Comparison of ENCODE assay signal across 25 cellular contexts in genomic region chr5:95704150-95704549, GRCh38. TPM values are rescaled to one million over a fixed set of nuclear protein-coding genes. Genes with fewer than 3 reads are reported as not detected.
DNase-seq lines count a peak whose midpoint lies in the region; ATAC-seq and TF ChIP-seq lines count a peak whose summit lies in the region.
"Had no signal": no experiment of that assay in that cellular context is flagged by ENCODE, and none has a peak within 500 bp of the region (broad histone marks: within the 10 kb centered on the region; RNA-seq: fewer than 3 reads in every experiment).

No MANE protein-coding gene starts in this region.

- no peak for TF ChIP-seq CTCF in choroid plexus epithelial cell (conservative IDR thresholded peaks at IDR 0.05; ENCODE audit: low read depth, low read length)
- no peak for TF ChIP-seq CTCF in osteocyte (IDR thresholded peaks at IDR 0.05)
- TF ChIP-seq CTCF in GM10266 (IDR thresholded peaks at IDR 0.05; ENCODE audit: control insufficient read depth, insufficient read depth, low read depth, missing control alignments): no peak

- H3K4me3 ChIP-seq in choroid plexus epithelial cell (ENCODE audit: low read depth, low read length): no peak overlapping the region
- H3K4me3 ChIP-seq: BLaER1 treated with 17β-estradiol and CSF1 and Interleukin-3, amounts not matched to agents 10 nM and 100 nM; GM23338; HAP-1; PC-9; SJSA1 had no signal

- H3K4me1 Mint-ChIP-seq in osteocyte (ENCODE audit: unreplicated experiment): peaks cover 38% of the 10 kb centered on the region
- H3K4me1 Mint-ChIP-seq: GM23338 had no signal

- no peaks in the 10 kb centered on the region for H3K9me3 Mint-ChIP-seq in osteocyte (ENCODE audit: unreplicated experiment)
- H3K9me3 Mint-ChIP-seq: CD4-positive, alpha-beta T cell; GM23338 had no signal

- peak overlapping the region; percentile 55 for H3K27ac Mint-ChIP-seq in osteocyte (ENCODE audit: unreplicated experiment)
- H3K27ac Mint-ChIP-seq: CD4-positive, alpha-beta T cell; GM23338 had no signal

- ATAC-seq in GM19023 (IDR thresholded peaks at IDR 0.05; ENCODE audit: unreplicated experiment) (no peak), HG03175 (IDR thresholded peaks at IDR 0.05; ENCODE audit: unreplicated experiment) (no peak)
- ATAC-seq: GM23338, Right ventricle myocardium inferior had no signal

- H3K4me3 Mint-ChIP-seq in osteocyte (ENCODE audit: unreplicated experiment): no peak overlapping the region
- H3K4me3 Mint-ChIP-seq: CD4-positive, alpha-beta T cell; GM23338 had no signal

- H3K27me3 Mint-ChIP-seq in osteocyte (ENCODE audit: unreplicated experiment): no peaks in the 10 kb centered on the region
- H3K27me3 Mint-ChIP-seq: CD4-positive, alpha-beta T cell had no signal

- DNase-seq in NCI-H82 (lab: John Stamatoyannopoulos, UW) (peak; percentile 33), NCI-H82 treated with DMSO at 0.1 percent for 48 hours (lab: John Stamatoyannopoulos, UW; ENCODE audit: unreplicated experiment) (no peak), choroid plexus epithelial cell (ENCODE audit: low read depth) (peak; percentile 85), osteocyte (ENCODE audit: extremely low spot score, unreplicated experiment) (no peak), GM10266 (ENCODE audit: extremely low spot score) (no peak), DMS79 (lab: John Stamatoyannopoulos, UW) (no peak)
- DNase-seq: 8988T; CD4-positive, alpha-beta T cell; DND-41; Karpas-422; NCI-H1092; NCI-H1417 treated with DMSO at 0.1 percent for 48 hours; NCI-H1694 treated with DMSO at 0.1 percent for 48 hours; NCI-H2081; NCI-H2227 treated with DMSO at 0.1 percent for 48 hours; NCI-H510A treated with DMSO at 0.1 percent for 48 hours; NCI-H748 treated with DMSO at 0.1 percent for 48 hours; PC-9 had no signal

- H3K36me3 Mint-ChIP-seq in osteocyte (ENCODE audit: unreplicated experiment): peaks cover 5% of the 10 kb centered on the region

RNA-seq across cellular contexts. Expression of gene SPATA9, which starts 21.4 kb away (rescaled TPM):
- 3.0 and 3.8 TPM in 2 replicates for total RNA-seq in osteocyte
- total RNA-seq: CD4-positive, alpha-beta T cell; GM23338; Right ventricle myocardium inferior had no signal

RNA-seq across cellular contexts. Expression of gene RHOBTB3, which starts 27.0 kb away (rescaled TPM):
- 190 and 208 TPM in 2 replicates for total RNA-seq in osteocyte

RNA-seq across cellular contexts. Expression of gene RFESD, which starts 57.6 kb away (rescaled TPM):
- total RNA-seq in osteocyte: 1.7 and 2.3 TPM in 2 replicates

Comparison
In these comparisons a context has a peak if more than half of its experiments do, and no peak if none do; other contexts are left out.
1. DNase-seq: peak in NCI-H82 (single experiment) and choroid plexus epithelial cell (single experiment); none in NCI-H82 treated with DMSO at 0.1 percent for 48 hours (single experiment), osteocyte (single experiment), GM10266 (single experiment) and DMS79 (single experiment).